1 cellular context compared by ENCODE assay signal in the genomic region with DNA sequence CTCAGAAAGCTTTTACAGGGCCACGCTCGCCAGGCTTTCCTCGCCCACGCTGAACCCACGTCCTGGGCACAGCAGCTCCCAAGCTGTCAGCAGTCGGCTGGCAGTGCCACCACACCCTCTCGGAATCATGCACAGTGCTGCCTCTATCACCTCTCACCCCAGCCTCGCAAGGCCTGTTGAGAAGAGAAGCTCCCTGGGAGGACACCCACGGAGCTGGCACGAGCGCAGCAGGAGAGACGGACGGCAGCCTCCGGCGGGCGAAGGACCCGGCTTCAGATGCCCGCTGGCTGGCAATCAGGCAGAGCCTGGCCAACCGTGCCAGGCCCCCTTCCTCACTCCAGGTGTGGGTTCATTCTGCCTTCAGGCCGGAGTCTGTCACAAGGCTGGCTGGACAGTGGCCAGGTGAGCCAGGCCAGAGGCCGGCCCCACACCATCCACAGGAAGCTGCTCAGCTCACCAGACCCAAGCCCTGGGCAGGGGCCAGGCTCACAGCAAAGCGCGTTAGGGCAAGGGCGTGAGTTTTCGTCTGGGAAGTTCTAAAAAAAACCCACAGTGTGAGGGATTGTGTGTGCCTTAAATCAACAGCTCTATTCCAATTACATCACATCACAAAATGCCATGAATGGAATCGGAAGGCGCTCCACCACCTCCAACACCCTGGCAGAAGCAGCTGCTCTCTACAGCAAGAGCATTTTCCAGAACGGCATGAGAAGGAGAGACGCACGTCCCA.
TF ChIP-seq lines count a peak whose summit lies in the region.

No MANE protein-coding gene starts in this region.

TF ChIP-seq in HepG2, 621 proteins besides CTCF, POLR2A, EP300 and RAD21:
- TF ChIP-seq, protein P1, sequence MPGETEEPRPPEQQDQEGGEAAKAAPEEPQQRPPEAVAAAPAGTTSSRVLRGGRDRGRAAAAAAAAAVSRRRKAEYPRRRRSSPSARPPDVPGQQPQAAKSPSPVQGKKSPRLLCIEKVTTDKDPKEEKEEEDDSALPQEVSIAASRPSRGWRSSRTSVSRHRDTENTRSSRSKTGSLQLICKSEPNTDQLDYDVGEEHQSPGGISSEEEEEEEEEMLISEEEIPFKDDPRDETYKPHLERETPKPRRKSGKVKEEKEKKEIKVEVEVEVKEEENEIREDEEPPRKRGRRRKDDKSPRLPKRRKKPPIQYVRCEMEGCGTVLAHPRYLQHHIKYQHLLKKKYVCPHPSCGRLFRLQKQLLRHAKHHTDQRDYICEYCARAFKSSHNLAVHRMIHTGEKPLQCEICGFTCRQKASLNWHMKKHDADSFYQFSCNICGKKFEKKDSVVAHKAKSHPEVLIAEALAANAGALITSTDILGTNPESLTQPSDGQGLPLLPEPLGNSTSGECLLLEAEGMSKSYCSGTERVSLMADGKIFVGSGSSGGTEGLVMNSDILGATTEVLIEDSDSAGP (CRISPR knock-in tag; IDR thresholded peaks at IDR 0.05; ENCODE audit: borderline replicate concordance): 0 out of 2 replicates have a peak, but pooled peaks have one; percentile 5
- TF ChIP-seq SATB2 (CRISPR knock-in tag; IDR thresholded peaks at IDR 0.05): no peak
- no peak for TF ChIP-seq GTF2F1 (IDR thresholded peaks at IDR 0.05; ENCODE audit: low read length)
- TF ChIP-seq AGO2 (optimal IDR thresholded peaks at IDR 0.05; ENCODE audit: low read depth, low read length): peak; percentile 63
- TF ChIP-seq SP5 (CRISPR knock-in tag; IDR thresholded peaks at IDR 0.05; ENCODE audit: borderline replicate concordance, low read depth): no peak
- no peak for TF ChIP-seq DR1 (CRISPR knock-in tag; IDR thresholded peaks at IDR 0.05)
